ENCODE assay signal across 25 cellular contexts in genomic region chr17:48328457-48328856, GRCh38.
DNase-seq lines count a peak whose midpoint lies in the region; ATAC-seq lines count a peak whose summit lies in the region.
"Had no signal": no experiment of that assay in that cellular context is flagged by ENCODE, and none has a peak within 500 bp of the region (broad histone marks: within the 10 kb centered on the region; RNA-seq: fewer than 3 reads in every experiment).

No MANE protein-coding gene starts in this region.

- H2BK5ac ChIP-seq in trophoblast cell (ENCODE audit: low read depth, low read length, poor library complexity), result no peak overlapping the region

- H4K8ac ChIP-seq in trophoblast cell (ENCODE audit: low read depth, low read length), result no peak overlapping the region

- no peaks in the 10 kb centered on the region for H3K4me1 ChIP-seq in trophoblast cell (ENCODE audit: control insufficient read depth in 1 of 2, insufficient read depth in 2 of 2, low read length in 2 of 2)
- H3K4me1 ChIP-seq: right lobe of liver, uterus had no signal

- no peak overlapping the region for H3K4me3 ChIP-seq in trophoblast cell (ENCODE audit: low read depth, low read length)
- H3K4me3 ChIP-seq: right lobe of liver, SK-N-MC, uterus had no signal

- peaks cover 12% of the 10 kb centered on the region for H3K4me1 Mint-ChIP-seq in stimulated activated naive CD8-positive, alpha-beta T cell treated with anti-CD3 and anti-CD28 coated beads, Interleukin-15, Interleukin-2, amounts not matched to agents 100 ng/mL and 50 ng/mL, for 24 hours (ENCODE audit: low read depth)
- H3K4me1 Mint-ChIP-seq: brain had no signal

- H3K18ac ChIP-seq in trophoblast cell (ENCODE audit: low read length), result no peak overlapping the region

- no peak overlapping the region for H2AK5ac ChIP-seq in trophoblast cell (ENCODE audit: low read length)

- no peak for DNase-seq in stimulated activated naive CD8-positive, alpha-beta T cell treated with anti-CD3 and anti-CD28 coated beads, Interleukin-15, Interleukin-2, amounts not matched to agents 100 U/mL and 50 U/mL, for 24 hours
- DNase-seq in HT1080 (ENCODE audit: low read depth), result peak; percentile 43
- DNase-seq in RPMI8226, result peak; percentile 8
- no peak for DNase-seq in pons (ENCODE audit: low spot score)
- DNase-seq in trophoblast cell, result no peak
- DNase-seq: activated naive CD4-positive, alpha-beta T cell; activated T-cell treated with anti-CD3 and anti-CD28 coated beads for 4 hours; CD8-positive, alpha-beta T cell; DMS 273 treated with DMSO at 0.1 percent for 48 hours; hippocampal formation; left colon; mesenchymal stem cell; NCI-H1436 treated with DMSO at 0.1 percent for 48 hours; NCI-H2171 treated with DMSO at 0.1 percent for 48 hours; NCI-H524 treated with DMSO at 0.1 percent for 48 hours; right lobe of liver; stimulated activated CD4-positive, alpha-beta T cell treated with anti-CD3 and anti-CD28 coated beads, Interleukin-2, amount 100 ng/mL, for 48 hours; T-helper 17 cell; uterus had no signal

- H3K4me3 Mint-ChIP-seq in stimulated activated naive CD8-positive, alpha-beta T cell treated with anti-CD3 and anti-CD28 coated beads, Interleukin-15, Interleukin-2, amounts not matched to agents 100 ng/mL and 50 ng/mL, for 24 hours, result no peak overlapping the region
- H3K4me3 Mint-ChIP-seq: brain; CD8-positive, alpha-beta T cell; T-helper 17 cell had no signal

- no peak overlapping the region for H3K14ac ChIP-seq in trophoblast cell (ENCODE audit: low read length)

- H2AFZ ChIP-seq in trophoblast cell (ENCODE audit: insufficient read depth, low read length, poor library complexity), result no peak overlapping the region

- H3K79me2 ChIP-seq in trophoblast cell (ENCODE audit: control insufficient read depth, insufficient read depth, low read length, poor library complexity), result no peaks in the 10 kb centered on the region

- no peak overlapping the region for H3K4me2 ChIP-seq in trophoblast cell (ENCODE audit: low read length)

- H3K79me1 ChIP-seq in trophoblast cell (ENCODE audit: low read length), result no peaks in the 10 kb centered on the region

- H3K23ac ChIP-seq in trophoblast cell (ENCODE audit: low read length), result no peak overlapping the region

- H3K9me3 ChIP-seq in trophoblast cell (ENCODE audit: insufficient read depth, low read depth, low read length), result no peaks in the 10 kb centered on the region
- H3K9me3 ChIP-seq: neutrophil, right lobe of liver, uterus had no signal

- H3K4ac ChIP-seq in trophoblast cell (ENCODE audit: low read depth, low read length), result no peak overlapping the region

- WGBS in trophoblast cell (ENCODE audit: extremely low coverage, insufficient coverage, insufficient read length), result 100% methylated on average over 1 of the region's 1 CpG

- H3K36me3 ChIP-seq in trophoblast cell (ENCODE audit: control insufficient read depth in 1 of 2, insufficient read depth in 2 of 2, low read length in 2 of 2), result no peaks in the 10 kb centered on the region
- H3K36me3 ChIP-seq: neutrophil, right lobe of liver, uterus had no signal

- no peak for ATAC-seq in stimulated activated naive CD8-positive, alpha-beta T cell treated with anti-CD3 and anti-CD28 coated beads, Interleukin-15, Interleukin-2, amounts not matched to agents 100 U/mL and 50 U/mL, for 24 hours
- no peak for ATAC-seq in HG02870 (IDR thresholded peaks at IDR 0.05; ENCODE audit: unreplicated experiment)
- ATAC-seq: CD8-positive, alpha-beta T cell; left colon; right lobe of liver; T-helper 17 cell had no signal

- no peak overlapping the region for H2BK120ac ChIP-seq in trophoblast cell (ENCODE audit: insufficient read depth, low read length, poor library complexity)

- H3K27me3 ChIP-seq in trophoblast cell (ENCODE audit: insufficient read depth, low read length), result no peaks in the 10 kb centered on the region

- no peak overlapping the region for H3K27ac ChIP-seq in trophoblast cell (ENCODE audit: low read depth, low read length)
- H3K27ac ChIP-seq: neutrophil, right lobe of liver, SK-N-MC, uterus had no signal

- peaks cover 15% of the 10 kb centered on the region for H3K36me3 Mint-ChIP-seq in stimulated activated naive CD8-positive, alpha-beta T cell treated with anti-CD3 and anti-CD28 coated beads, Interleukin-15, Interleukin-2, amounts not matched to agents 100 ng/mL and 50 ng/mL, for 24 hours (ENCODE audit: low read depth)
- H3K36me3 Mint-ChIP-seq: brain had no signal

- no peak overlapping the region for H4K91ac ChIP-seq in trophoblast cell (ENCODE audit: low read depth, low read length)

- peak overlapping the region; percentile 52 for H3K27ac Mint-ChIP-seq in stimulated activated naive CD8-positive, alpha-beta T cell treated with anti-CD3 and anti-CD28 coated beads, Interleukin-15, Interleukin-2, amounts not matched to agents 100 ng/mL and 50 ng/mL, for 24 hours
- H3K27ac Mint-ChIP-seq: brain; CD8-positive, alpha-beta T cell; progenitor cell of endocrine pancreas had no signal

- no peaks in the 10 kb centered on the region for H3K9me3 Mint-ChIP-seq in stimulated activated naive CD8-positive, alpha-beta T cell treated with anti-CD3 and anti-CD28 coated beads, Interleukin-15, Interleukin-2, amounts not matched to agents 100 ng/mL and 50 ng/mL, for 24 hours
- H3K9me3 Mint-ChIP-seq: CD8-positive, alpha-beta T cell had no signal

- H3K27me3 Mint-ChIP-seq in stimulated activated naive CD8-positive, alpha-beta T cell treated with anti-CD3 and anti-CD28 coated beads, Interleukin-15, Interleukin-2, amounts not matched to agents 100 ng/mL and 50 ng/mL, for 24 hours, result no peaks in the 10 kb centered on the region
- H3K27me3 Mint-ChIP-seq: progenitor cell of endocrine pancreas, T-helper 17 cell had no signal

- no peak overlapping the region for H2BK12ac ChIP-seq in trophoblast cell (ENCODE audit: low read length)

- H3K9ac ChIP-seq in trophoblast cell (ENCODE audit: low read length), result no peak overlapping the region

- H4K12ac ChIP-seq in trophoblast cell (ENCODE audit: low read depth, low read length), result no peak overlapping the region

Comparison
In these comparisons a context has a peak if more than half of its experiments do, and no peak if none do; other contexts are left out.
1. DNase-seq: peak in HT1080 (single experiment) and RPMI8226 (single experiment); none in stimulated activated naive CD8-positive, alpha-beta T cell treated with anti-CD3 and anti-CD28 coated beads, Interleukin-15, Interleukin-2, amounts not matched to agents 100 U/mL and 50 U/mL, for 24 hours (single experiment), pons (single experiment) and trophoblast cell (0 of 2).